Comparison of ENCODE assay signal across 8 cellular contexts in genomic region chr7:73738220-73738611, GRCh38. TPM values are rescaled to one million over a fixed set of nuclear protein-coding genes. Genes with fewer than 3 reads are reported as not detected.
DNase-seq lines count a peak whose midpoint lies in the region; ATAC-seq and TF ChIP-seq lines count a peak whose summit lies in the region.

No MANE protein-coding gene starts in this region.

- intact Hi-C loops in left ventricle myocardium inferior (cut with micrococcal nuclease) (no loop called here), posterior vena cava (cut with DNase I) (no loop called here)

- H3K27ac ChIP-seq in SK-N-MC = peak overlapping the region; percentile 46; the same call in 1 of the 2 replicates
- H3K27ac ChIP-seq in left ventricle myocardium inferior (replicated peaks) = peak overlapping the region; percentile 84

- H3K4me3 ChIP-seq in SK-N-MC = peak overlapping the region; percentile 97
- H3K4me3 ChIP-seq in left ventricle myocardium inferior = peak overlapping the region; percentile 90

- peak; percentile 14 for ATAC-seq in HG03521 (IDR thresholded peaks at IDR 0.05; ENCODE audit: unreplicated experiment)

- H3K36me3 ChIP-seq in SK-N-MC (ENCODE audit: insufficient read depth, low read length) (no peaks in the 10 kb centered on the region; the same call in 1 of the 2 replicates), left ventricle myocardium inferior (peaks cover 22% of the 10 kb centered on the region)

- H3K27me3 ChIP-seq in left ventricle myocardium inferior (ENCODE audit: low read depth) = no peaks in the 10 kb centered on the region

- peak overlapping the region; percentile 83 for H3K9ac ChIP-seq in SK-N-MC (ENCODE audit: insufficient read length)

- no peak for TF ChIP-seq CTCF in left ventricle myocardium inferior (IDR thresholded peaks at IDR 0.05; ENCODE audit: borderline replicate concordance)

- DNase-seq in NCI-H2107 treated with DMSO at 0.1 percent for 48 hours (lab: John Stamatoyannopoulos, UW; ENCODE audit: unreplicated experiment) = peak; percentile 25
- DNase-seq in NCI-H2107 (lab: John Stamatoyannopoulos, UW) = no peak
- no peak for DNase-seq in SK-N-MC (ENCODE audit: low read depth, low spot score)
- peak; percentile 19 for DNase-seq in amniotic stem cell (lab: John Stamatoyannopoulos, UW)
- DNase-seq in left ventricle myocardium inferior = peak; percentile 52
- peak; percentile 85 for DNase-seq in posterior vena cava (ENCODE audit: low spot score)
- no peak for DNase-seq in DMS79 treated with DMSO at 0.1 percent for 48 hours (lab: John Stamatoyannopoulos, UW)

- H3K9me3 ChIP-seq in SK-N-MC (ENCODE audit: low read depth, low read length) (no peaks in the 10 kb centered on the region), left ventricle myocardium inferior (replicated peaks) (no peaks in the 10 kb centered on the region)

- peaks cover 22% of the 10 kb centered on the region for H3K4me1 ChIP-seq in left ventricle myocardium inferior

RNA-seq across cellular contexts. Expression of gene ABHD11, which starts 0.4 kb away (rescaled TPM):
- total RNA-seq in left ventricle myocardium inferior (25.2 TPM), posterior vena cava (1 to 10 TPM; 7.0 to 7.1 TPM)

RNA-seq across cellular contexts. Expression of gene STX1A, which starts 18.7 kb away (rescaled TPM):
- total RNA-seq in left ventricle myocardium inferior (2.9 TPM), posterior vena cava (1 to 10 TPM; 3.4 to 4.0 TPM)

RNA-seq across cellular contexts. Expression of gene CLDN3, which starts 31.9 kb away (rescaled TPM):
- total RNA-seq in left ventricle myocardium inferior = not detected
- total RNA-seq in posterior vena cava = not detected

RNA-seq across cellular contexts. Expression of gene BUD23, which starts 54.8 kb away (rescaled TPM):
- total RNA-seq in left ventricle myocardium inferior (65.0 TPM), posterior vena cava (10 to 100 TPM; 44.6 to 46.6 TPM)

RNA-seq across cellular contexts. Expression of gene DNAJC30, which starts 55.0 kb away (rescaled TPM):
- total RNA-seq in left ventricle myocardium inferior = 14.0 TPM
- 1 to 10 TPM; 6.2 to 7.7 TPM for total RNA-seq in posterior vena cava

Comparison
In these comparisons a context has a peak if more than half of its experiments do, and no peak if none do; other contexts are left out.
1. DNase-seq: peak in NCI-H2107 treated with DMSO at 0.1 percent for 48 hours (single experiment), amniotic stem cell (single experiment), left ventricle myocardium inferior (single experiment) and posterior vena cava (single experiment); none in NCI-H2107 (single experiment), SK-N-MC (single experiment) and DMS79 treated with DMSO at 0.1 percent for 48 hours (single experiment).